Comparison of ENCODE assay signal across 1 cellular context in the genomic region with DNA sequence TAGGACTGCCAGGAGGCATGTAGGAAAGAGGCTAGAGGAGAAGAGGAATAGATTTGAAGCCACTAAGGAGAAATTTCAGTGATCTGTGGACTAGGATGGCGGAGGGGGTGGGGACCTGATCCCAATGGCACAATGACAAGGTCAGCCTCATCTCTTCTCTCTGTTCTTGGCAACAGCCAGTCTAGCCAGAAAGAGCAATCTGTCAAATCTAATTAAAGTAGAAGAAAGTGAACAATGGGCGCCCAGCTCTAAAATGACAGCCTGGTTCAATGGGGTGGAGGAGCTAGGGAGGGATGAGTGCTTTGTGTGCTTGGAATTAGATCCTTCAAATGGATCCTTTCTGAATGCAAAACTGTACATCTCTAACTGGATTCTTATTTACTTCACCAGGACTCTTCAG.
TF ChIP-seq lines count a peak whose summit lies in the region.

No MANE protein-coding gene starts in this region.

TF ChIP-seq in IMR-90, 13 proteins besides CTCF, POLR2A, EP300 and RAD21 (continued from another document):
- TF ChIP-seq SMC3 (IDR thresholded peaks at IDR 0.05; ENCODE audit: low read depth, low read length) (no peak), MAFK (IDR thresholded peaks at IDR 0.05; ENCODE audit: low read depth, low read length) (no peak), MXI1 (IDR thresholded peaks at IDR 0.05; ENCODE audit: borderline replicate concordance, low read depth, low read length) (no peak), NFE2L2 (IDR thresholded peaks at IDR 0.05; ENCODE audit: low read depth, low read length) (no peak)
- TF ChIP-seq, protein P1, sequence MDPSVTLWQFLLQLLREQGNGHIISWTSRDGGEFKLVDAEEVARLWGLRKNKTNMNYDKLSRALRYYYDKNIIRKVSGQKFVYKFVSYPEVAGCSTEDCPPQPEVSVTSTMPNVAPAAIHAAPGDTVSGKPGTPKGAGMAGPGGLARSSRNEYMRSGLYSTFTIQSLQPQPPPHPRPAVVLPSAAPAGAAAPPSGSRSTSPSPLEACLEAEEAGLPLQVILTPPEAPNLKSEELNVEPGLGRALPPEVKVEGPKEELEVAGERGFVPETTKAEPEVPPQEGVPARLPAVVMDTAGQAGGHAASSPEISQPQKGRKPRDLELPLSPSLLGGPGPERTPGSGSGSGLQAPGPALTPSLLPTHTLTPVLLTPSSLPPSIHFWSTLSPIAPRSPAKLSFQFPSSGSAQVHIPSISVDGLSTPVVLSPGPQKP (IDR thresholded peaks at IDR 0.05; ENCODE audit: borderline replicate concordance, low read depth, low read length): no peak
